ENCODE assay signal across 18 cellular contexts in genomic region chr7:68691261-68692216, GRCh38.
DNase-seq lines count a peak whose midpoint lies in the region; ATAC-seq and TF ChIP-seq lines count a peak whose summit lies in the region.
"Had no signal": no experiment of that assay in that cellular context is flagged by ENCODE, and none has a peak within 500 bp of the region (broad histone marks: within the 10 kb centered on the region; RNA-seq: fewer than 3 reads in every experiment).

No MANE protein-coding gene starts in this region.

- no peak overlapping the region for H3K4ac ChIP-seq in mesenchymal stem cell (ENCODE audit: low read depth in 1 of 2, low read length in 2 of 2)

- H3K27me3 Mint-ChIP-seq in chondrocyte (ENCODE audit: low read depth): no peaks in the 10 kb centered on the region

- peak overlapping the region; percentile 71 for H3K9ac ChIP-seq in mesenchymal stem cell (ENCODE audit: low read length)

- peaks cover 22% of the 10 kb centered on the region for H3K4me1 Mint-ChIP-seq in chondrocyte (ENCODE audit: low read depth)

- H3K9me3 ChIP-seq in mesenchymal stem cell (ENCODE audit: control insufficient read depth, low read length) (no peaks in the 10 kb centered on the region), aorta (ENCODE audit: control insufficient read depth, low read length) (no peaks in the 10 kb centered on the region)
- H3K9me3 ChIP-seq: testis had no signal

- H3K79me1 ChIP-seq in mesenchymal stem cell (replicated peaks; ENCODE audit: low read length, poor library complexity, severe bottlenecking): no peaks in the 10 kb centered on the region

- no peaks in the 10 kb centered on the region for H3K36me3 Mint-ChIP-seq in chondrocyte (ENCODE audit: low read depth)

- no peak for TF ChIP-seq CTCF in chondrocyte (IDR thresholded peaks at IDR 0.05)

- H3K4me3 ChIP-seq in ACC112 (ENCODE audit: low read depth, low read length): no peak overlapping the region
- H3K4me3 ChIP-seq in mesenchymal stem cell (ENCODE audit: insufficient read depth in 1 of 2, low read depth in 1 of 2, low read length in 2 of 2): no peak overlapping the region
- no peak overlapping the region for H3K4me3 ChIP-seq in aorta (ENCODE audit: low read length in 2 of 2)
- H3K4me3 ChIP-seq: cardiac muscle cell, testis had no signal

- intact Hi-C loops in aorta (cut with DNase I): no loop called here

- H3K27ac Mint-ChIP-seq in chondrocyte (ENCODE audit: unreplicated experiment): peak overlapping the region; percentile 92

- peak overlapping the region; percentile 34 for H3K4me2 ChIP-seq in mesenchymal stem cell (ENCODE audit: low read length, poor library complexity, severe bottlenecking)

- no peak overlapping the region for H2BK15ac ChIP-seq in mesenchymal stem cell (ENCODE audit: low read depth, poor library complexity, severe bottlenecking)

- no peak overlapping the region for H2BK120ac ChIP-seq in mesenchymal stem cell (ENCODE audit: low read depth, low read length)

- no peak overlapping the region for H3K4me3 Mint-ChIP-seq in chondrocyte (ENCODE audit: unreplicated experiment)

- no peak overlapping the region for H4K8ac ChIP-seq in mesenchymal stem cell (ENCODE audit: low read length)

- WGBS in mesenchymal stem cell: 48% methylated on average over 8 of the region's 12 CpGs
- 41 to 50% methylated on average over 12 of the region's 12 CpGs for WGBS in aorta, 2 donors

- H3K27ac ChIP-seq in ACC112 (ENCODE audit: low read depth, low read length) (peak overlapping the region; percentile 86), mesenchymal stem cell (ENCODE audit: low read length, poor library complexity, severe bottlenecking) (peak overlapping the region; percentile 83), aorta (ENCODE audit: low read depth in 1 of 2, low read length in 2 of 2) (no peak overlapping the region)
- H3K27ac ChIP-seq: cardiac muscle cell, RWPE1, testis had no signal

- no peak overlapping the region for H2BK12ac ChIP-seq in mesenchymal stem cell (ENCODE audit: low read length in 2 of 2)

- H3K27me3 ChIP-seq in ACC112 (ENCODE audit: insufficient read depth, low read length): no peaks in the 10 kb centered on the region
- peaks cover 0 to 8% of the 10 kb centered on the region in 2 experiments for H3K27me3 ChIP-seq in mesenchymal stem cell (ENCODE audit: control insufficient read depth in 1 of 2, insufficient read depth in 1 of 2, low read length in 2 of 2)
- H3K27me3 ChIP-seq in aorta (ENCODE audit: control insufficient read depth in 1 of 2, insufficient read depth in 2 of 2, low read length in 1 of 2): no peaks in the 10 kb centered on the region
- H3K27me3 ChIP-seq: cardiac muscle cell, testis had no signal

- H3K4me1 ChIP-seq in ACC112 (ENCODE audit: control insufficient read depth, insufficient read depth, low read length, unreplicated experiment) (peaks cover 7% of the 10 kb centered on the region), mesenchymal stem cell (ENCODE audit: control insufficient read depth, insufficient read depth, low read depth, low read length) (peaks cover 3% of the 10 kb centered on the region), aorta (ENCODE audit: control insufficient read depth in 1 of 2, insufficient read depth in 2 of 2, low read length in 2 of 2) (no peaks in the 10 kb centered on the region)
- H3K4me1 ChIP-seq: testis had no signal

- H2AK5ac ChIP-seq in mesenchymal stem cell (ENCODE audit: low read length, severe bottlenecking): peak overlapping the region; percentile 96

- no peak overlapping the region for H3K14ac ChIP-seq in mesenchymal stem cell (ENCODE audit: low read length in 2 of 2)

- H2AFZ ChIP-seq in ACC112 (ENCODE audit: low read length, unreplicated experiment): no peak overlapping the region
- H2AFZ ChIP-seq in mesenchymal stem cell (ENCODE audit: low read depth, low read length): no peak overlapping the region

- H2BK5ac ChIP-seq in mesenchymal stem cell (ENCODE audit: low read depth, low read length, poor library complexity, severe bottlenecking): no peak overlapping the region

- DNase-seq in M059J (ENCODE audit: low read depth) (peak; percentile 98), chondrocyte (ENCODE audit: low spot score) (no peak), mesenchymal stem cell (peak; percentile 70), aorta (no peak), occipital lobe (lab: John Stamatoyannopoulos, UW) (no peak), mucosa of gallbladder (ENCODE audit: low spot score) (no peak)
- DNase-seq: ACHN; activated CD4-positive, alpha-beta T cell treated with anti-CD3 and anti-CD28 coated beads, Interleukin-2, amount 50 U/mL, for 48 hours; DMS53; NCI-H1436 treated with DMSO at 0.1 percent for 48 hours; NCI-H524 treated with DMSO at 0.1 percent for 48 hours; stimulated activated CD4-positive, alpha-beta T cell treated with anti-CD3 and anti-CD28 coated beads, Interleukin-15, amount 100 ng/mL, for 24 hours; testis had no signal

- no peaks in the 10 kb centered on the region for H3K79me2 ChIP-seq in ACC112 (ENCODE audit: control insufficient read depth, insufficient read depth, low read length, unreplicated experiment)

- ATAC-seq in aorta (ENCODE audit: low FRiP score) (no peak), GM19328 (IDR thresholded peaks at IDR 0.05; ENCODE audit: unreplicated experiment) (no peak)
- ATAC-seq: HepG2 had no signal

- H3K23ac ChIP-seq in mesenchymal stem cell (ENCODE audit: low read length in 2 of 2): no peak overlapping the region

- H3K18ac ChIP-seq in mesenchymal stem cell (ENCODE audit: low read depth in 1 of 2, low read length in 2 of 2): peak overlapping the region in 1 of 2 experiments; percentile 34

- no peak overlapping the region for H4K91ac ChIP-seq in mesenchymal stem cell (ENCODE audit: low read length)

- peaks cover 13% of the 10 kb centered on the region for H3K9me3 Mint-ChIP-seq in chondrocyte (ENCODE audit: low read depth)

- no peaks in the 10 kb centered on the region for H3K36me3 ChIP-seq in ACC112 (ENCODE audit: insufficient read depth, low read length)
- H3K36me3 ChIP-seq in mesenchymal stem cell (ENCODE audit: control insufficient read depth in 1 of 2, insufficient read depth in 2 of 2, low read depth in 1 of 2, low read length in 2 of 2): no peaks in the 10 kb centered on the region
- no peaks in the 10 kb centered on the region for H3K36me3 ChIP-seq in aorta (ENCODE audit: control insufficient read depth in 1 of 2, insufficient read depth in 2 of 2, low read length in 1 of 2)
- H3K36me3 ChIP-seq: cardiac muscle cell had no signal

Comparison
In these comparisons a context has a peak if more than half of its experiments do, and no peak if none do; other contexts are left out.
1. H3K27ac ChIP-seq: peak in ACC112 (single experiment) and mesenchymal stem cell (single experiment); none in aorta (0 of 2).
2. DNase-seq: peak in M059J (single experiment) and mesenchymal stem cell (single experiment); none in chondrocyte (single experiment), aorta (0 of 2), occipital lobe (single experiment) and mucosa of gallbladder (single experiment).